In genomic region chr4:142331646-142332045, GRCh38 we compare ENCODE assay signal across 16 cellular contexts.
A peak's percentile ranks its signal among the peaks of the same experiment; 100 is the strongest.
DNase-seq lines count a peak whose midpoint lies in the region; ATAC-seq and TF ChIP-seq lines count a peak whose summit lies in the region.
"Had no signal": no experiment of that assay in that cellular context is flagged by ENCODE, and none has a peak within 500 bp of the region (broad histone marks: within the 10 kb centered on the region; RNA-seq: fewer than 3 reads in every experiment).

No MANE protein-coding gene starts in this region.

- no peaks in the 10 kb centered on the region for H3K27me3 ChIP-seq in HAP-1 (ENCODE audit: low read depth)
- H3K27me3 ChIP-seq: gastroesophageal sphincter had no signal

- DNase-seq in AG09319 (ENCODE audit: extremely low read depth, low read depth) (peak; percentile 61), SK-MEL-5 (ENCODE audit: low read depth, low spot score) (peak; percentile 43), fibroblast of villous mesenchyme (ENCODE audit: low read depth) (peak; percentile 78), renal cortical epithelial cell (ENCODE audit: low read depth) (peak; percentile 32), HAP-1 (ENCODE audit: low spot score in 2 of 2) (no peak)
- DNase-seq in stimulated activated CD4-positive, alpha-beta T cell treated with anti-CD3 and anti-CD28 coated beads, Interleukin-4, amount 100 ng/mL, for 1 hour: no peak
- DNase-seq: activated naive CD8-positive, alpha-beta T cell treated with anti-CD3 and anti-CD28 coated beads, Interleukin-2, amount 10 ng/mL, durations not matched to agents 7 days and 5 days; activated T-cell treated with anti-CD3 and anti-CD28 coated beads, Interleukin-2, amount 50 U/mL, for 72 hours; NCI-H526 treated with DMSO at 0.1 percent for 48 hours; nephron progenitor cell; SHP77 treated with DMSO at 0.1 percent for 48 hours had no signal

- TF ChIP-seq CTCF in AG09319 (IDR thresholded peaks at IDR 0.05; ENCODE audit: low read depth, low read length): no peak
- TF ChIP-seq CTCF in fibroblast of villous mesenchyme (IDR thresholded peaks at IDR 0.05; ENCODE audit: insufficient read depth, low read depth, low read length): no peak

- H3K4me3 ChIP-seq in fibroblast of villous mesenchyme (ENCODE audit: low read depth, low read length) (no peak overlapping the region), HAP-1 (no peak overlapping the region)
- H3K4me3 ChIP-seq: gastroesophageal sphincter, GM23338 had no signal

- no peaks in the 10 kb centered on the region for H3K9me3 ChIP-seq in HAP-1
- H3K9me3 ChIP-seq: gastroesophageal sphincter had no signal

- H3K4me1 ChIP-seq in HAP-1: no peaks in the 10 kb centered on the region

- in situ Hi-C loops in SK-MEL-5 (cut with HindIII; ENCODE audit: low pct_unique_long_range_greater_than_20kb, low sequenced_read_pairs): no loop called here
- in situ Hi-C loops in HAP-1 (cut with MboI; ENCODE audit: low sequenced_read_pairs): no loop called here

- no peaks in the 10 kb centered on the region for H3K36me3 ChIP-seq in HAP-1 (replicated peaks)
- H3K36me3 ChIP-seq: gastroesophageal sphincter had no signal

- no peak for ATAC-seq in GM18870 (IDR thresholded peaks at IDR 0.05; ENCODE audit: unreplicated experiment)
- ATAC-seq in HG02763 (IDR thresholded peaks at IDR 0.05; ENCODE audit: unreplicated experiment): no peak
- ATAC-seq: activated T-cell treated with anti-CD3 and anti-CD28 coated beads, Interleukin-2, amount 50 U/mL, for 72 hours; gastroesophageal sphincter; GM23338; WTC11 had no signal

Comparison
In these comparisons a context has a peak if more than half of its experiments do, and no peak if none do; other contexts are left out.
1. DNase-seq: peak in AG09319 (single experiment), SK-MEL-5 (single experiment), fibroblast of villous mesenchyme (single experiment) and renal cortical epithelial cell (single experiment); none in stimulated activated CD4-positive, alpha-beta T cell treated with anti-CD3 and anti-CD28 coated beads, Interleukin-4, amount 100 ng/mL, for 1 hour (single experiment) and HAP-1 (0 of 2).